Comparison of ENCODE assay signal across 8 cellular contexts in genomic region chr19:18364826-18365528, GRCh38. TPM values are rescaled to one million over a fixed set of nuclear protein-coding genes. Genes with fewer than 3 reads are reported as not detected.
DNase-seq lines count a peak whose midpoint lies in the region; ATAC-seq, FAIRE-seq and TF ChIP-seq lines count a peak whose summit lies in the region.

No MANE protein-coding gene starts in this region.

- TF ChIP-seq POLR2A in breast epithelium (IDR thresholded peaks at IDR 0.05) = no peak
- TF ChIP-seq POLR2A in testis (IDR thresholded peaks at IDR 0.05) = no peak

- H3K4me1 ChIP-seq in breast epithelium (no peaks in the 10 kb centered on the region), testis (peaks cover 26% of the 10 kb centered on the region)

- peak overlapping the region; percentile 29 to 65 for H3K27ac Mint-ChIP-seq in activated naive CD4-positive, alpha-beta T cell treated with anti-CD3 and anti-CD28 coated beads, Interleukin-2, amount 50 U/mL, for 72 hours

- DNase-seq in activated naive CD4-positive, alpha-beta T cell treated with anti-CD3 and anti-CD28 coated beads, Interleukin-2, amount 50 U/mL, for 72 hours (ENCODE audit: low spot score in 2 of 2) = no peak
- no peak for DNase-seq in activated naive CD4-positive, alpha-beta T cell treated with Interleukin-2 at 50 U/mL for 16 hours
- DNase-seq in NCI-H748 treated with DMSO at 0.1 percent for 48 hours (lab: John Stamatoyannopoulos, UW) (peak; percentile 30), breast epithelium (ENCODE audit: low spot score in 2 of 2) (peak; percentile 81 to 90), kidney glomerular epithelial cell (lab: John Stamatoyannopoulos, UW) (peak; percentile 95), testis (peak; percentile 88), D721Med (ENCODE audit: insufficient read length, low spot score) (no peak), RPMI8226 (no peak)

- peak overlapping the region; percentile 90 for H3K27ac ChIP-seq in breast epithelium
- peak overlapping the region; percentile 80 to 86 for H3K27ac ChIP-seq in testis

- no peaks in the 10 kb centered on the region for H3K9me3 ChIP-seq in breast epithelium
- H3K9me3 ChIP-seq in testis = no peaks in the 10 kb centered on the region

- peaks cover 6 to 12% of the 10 kb centered on the region in 2 donors for H3K36me3 Mint-ChIP-seq in activated naive CD4-positive, alpha-beta T cell treated with anti-CD3 and anti-CD28 coated beads, Interleukin-2, amount 50 U/mL, for 72 hours

- WGBS in testis, 2 donors = 24 to 26% methylated on average over 15 of the region's 15 CpGs

- H3K36me3 ChIP-seq in breast epithelium (no peaks in the 10 kb centered on the region), testis (ENCODE audit: low read depth, missing control alignments) (no peaks in the 10 kb centered on the region)

- no peak for TF ChIP-seq CTCF in breast epithelium (IDR thresholded peaks at IDR 0.05)
- no peak for TF ChIP-seq CTCF in testis (IDR thresholded peaks at IDR 0.05)
- no peak for TF ChIP-seq CTCF in D721Med (IDR thresholded peaks at IDR 0.05; ENCODE audit: insufficient read depth, missing control alignments)

- intact Hi-C loops in breast epithelium (cut with DNase I; ENCODE audit: low total_unique reads) (no loop called here), testis (cut with DNase I; ENCODE audit: low total_unique reads) (no loop called here)

- no peak for ATAC-seq in activated naive CD4-positive, alpha-beta T cell treated with anti-CD3 and anti-CD28 coated beads, Interleukin-2, amount 50 U/mL, for 72 hours

- H3K27me3 ChIP-seq in breast epithelium = no peaks in the 10 kb centered on the region
- H3K27me3 ChIP-seq in testis = no peaks in the 10 kb centered on the region

- no peaks in the 10 kb centered on the region for H3K9me3 Mint-ChIP-seq in activated naive CD4-positive, alpha-beta T cell treated with anti-CD3 and anti-CD28 coated beads, Interleukin-2, amount 50 U/mL, for 72 hours

- H3K4me3 ChIP-seq in breast epithelium (peak overlapping the region in 2 of 3 donors; percentile 11 to 24), testis (no peak overlapping the region)

- no peak for FAIRE-seq in D721Med (lab: Jason Lieb, UNC)

RNA-seq across cellular contexts. Expression of gene GDF15, which starts 21.0 kb away (rescaled TPM):
- 1 to 10 TPM in 1 of 2 donors, under 1 TPM in 1; 0.29 to 1.4 TPM for total RNA-seq in activated naive CD4-positive, alpha-beta T cell treated with anti-CD3 and anti-CD28 coated beads, Interleukin-2, amount 50 U/mL, for 72 hours
- 10 to 100 TPM in 1 of 3 donors, 1 to 10 TPM in 2; 2.7 to 60.3 (median 9.2) TPM for total RNA-seq in breast epithelium
- total RNA-seq in testis = 1 to 10 TPM in 1 of 2 donors, under 1 TPM in 1; 0.93 to 2.5 TPM
- 1.0 TPM for polyA plus RNA-seq in testis (ENCODE audit: insufficient read depth, low read depth, low replicate concordance)

RNA-seq across cellular contexts. Expression of gene PGPEP1, which starts 24.6 kb away (rescaled TPM):
- 10 to 100 TPM; 38.3 to 47.2 TPM for total RNA-seq in activated naive CD4-positive, alpha-beta T cell treated with anti-CD3 and anti-CD28 coated beads, Interleukin-2, amount 50 U/mL, for 72 hours
- total RNA-seq in breast epithelium (10 to 100 TPM; 22.5 to 29.2 (median 25.9) TPM), testis (10 to 100 TPM; 12.4 to 16.2 TPM)
- polyA plus RNA-seq in testis (ENCODE audit: insufficient read depth, low read depth, low replicate concordance) = 10.8 TPM

RNA-seq across cellular contexts. Expression of gene LRRC25, which starts 32.4 kb away (rescaled TPM):
- not detected for total RNA-seq in activated naive CD4-positive, alpha-beta T cell treated with anti-CD3 and anti-CD28 coated beads, Interleukin-2, amount 50 U/mL, for 72 hours
- total RNA-seq in breast epithelium = 10 to 100 TPM in 1 of 3 donors, 1 to 10 TPM in 2; 3.9 to 27.2 (median 7.2) TPM
- total RNA-seq in testis = 1 to 10 TPM; 1.6 to 4.0 TPM
- 3.4 TPM for polyA plus RNA-seq in testis (ENCODE audit: insufficient read depth, low read depth, low replicate concordance)

RNA-seq across cellular contexts. Expression of gene LSM4, which starts 42.1 kb away (rescaled TPM):
- total RNA-seq in activated naive CD4-positive, alpha-beta T cell treated with anti-CD3 and anti-CD28 coated beads, Interleukin-2, amount 50 U/mL, for 72 hours = 100 to 1,000 TPM; 280 to 379 TPM
- total RNA-seq in breast epithelium (100 to 1,000 TPM in 2 of 3 donors, 10 to 100 TPM in 1; 83.0 to 122 (median 120) TPM), testis (100 to 1,000 TPM; 212 to 241 TPM)
- 196 TPM for polyA plus RNA-seq in testis (ENCODE audit: insufficient read depth, low read depth, low replicate concordance)

RNA-seq across cellular contexts. Expression of gene SSBP4, which starts 54.2 kb away (rescaled TPM):
- total RNA-seq in activated naive CD4-positive, alpha-beta T cell treated with anti-CD3 and anti-CD28 coated beads, Interleukin-2, amount 50 U/mL, for 72 hours = 100 to 1,000 TPM in 1 of 2 donors, 10 to 100 TPM in 1; 31.7 to 102 TPM
- total RNA-seq in breast epithelium (10 to 100 TPM; 29.4 to 71.8 (median 46.7) TPM), testis (100 to 1,000 TPM in 1 of 2 donors, 10 to 100 TPM in 1; 90.3 to 118 TPM)
- 80.5 TPM for polyA plus RNA-seq in testis (ENCODE audit: insufficient read depth, low read depth, low replicate concordance)

Comparison
In these comparisons a context has a peak if more than half of its experiments do, and no peak if none do; other contexts are left out.
1. DNase-seq: peak in NCI-H748 treated with DMSO at 0.1 percent for 48 hours (single experiment), breast epithelium (2 of 2), kidney glomerular epithelial cell (single experiment) and testis (single experiment); none in activated naive CD4-positive, alpha-beta T cell treated with anti-CD3 and anti-CD28 coated beads, Interleukin-2, amount 50 U/mL, for 72 hours (0 of 2), activated naive CD4-positive, alpha-beta T cell treated with Interleukin-2 at 50 U/mL for 16 hours (single experiment), D721Med (single experiment) and RPMI8226 (single experiment).
2. H3K4me3 ChIP-seq: peak in breast epithelium (2 of 3); none in testis (0 of 2).